Comparison of ENCODE assay signal across 11 cellular contexts in genomic region chr1:161099090-161099802, GRCh38. TPM values are rescaled to one million over a fixed set of nuclear protein-coding genes. Genes with fewer than 3 reads are reported as not detected.
DNase-seq lines count a peak whose midpoint lies in the region; ATAC-seq and TF ChIP-seq lines count a peak whose summit lies in the region.
"Had no signal": no experiment of that assay in that cellular context is flagged by ENCODE, and none has a peak within 500 bp of the region (broad histone marks: within the 10 kb centered on the region; RNA-seq: fewer than 3 reads in every experiment).

No MANE protein-coding gene starts in this region.

- H3K9me3 ChIP-seq in CD8-positive, alpha-beta memory T cell (ENCODE audit: low read length), result no peaks in the 10 kb centered on the region
- no peaks in the 10 kb centered on the region for H3K9me3 ChIP-seq in OCI-LY3 (ENCODE audit: insufficient read depth, low read length)
- H3K9me3 ChIP-seq in ovary, result no peaks in the 10 kb centered on the region
- no peaks in the 10 kb centered on the region for H3K9me3 ChIP-seq in aorta (ENCODE audit: control insufficient read depth, low read length)
- H3K9me3 ChIP-seq: mucosa of descending colon had no signal

- peaks cover 18% of the 10 kb centered on the region for H3K79me2 ChIP-seq in OCI-LY3 (ENCODE audit: low read length)

- CTCF ChIA-PET in CD8-positive, alpha-beta memory T cell (lab: Charles Lee), result interaction anchor here (0.6 to 7.8 kb wide), 17 partner anchors 13 to 180 kb away, joined by 3 to 128 read pairs (median 6); partner anchors contain the start of genes ARHGAP30, NIT1, PFDN2 and TOMM40L

- H3K4me1 Mint-ChIP-seq in CD8-positive, alpha-beta memory T cell, result peaks cover 20 to 29% (median 23%) of the 10 kb centered on the region in 3 donors
- peaks cover 16% of the 10 kb centered on the region for H3K4me1 Mint-ChIP-seq in endothelial cell (ENCODE audit: unreplicated experiment)

- H3K4me3 ChIP-seq in CD8-positive, alpha-beta memory T cell (ENCODE audit: low read length), result no peak overlapping the region
- H3K4me3 ChIP-seq in OCI-LY3 (ENCODE audit: low read length) (peak overlapping the region; percentile 81), ovary (peak overlapping the region; percentile 48), aorta (ENCODE audit: low read length in 2 of 2) (no peak overlapping the region)
- H3K4me3 ChIP-seq: SJSA1 had no signal

- no peak overlapping the region for H2AFZ ChIP-seq in OCI-LY3 (ENCODE audit: low read depth, low read length)

- peak overlapping the region; percentile 71; the same call in 1 of the 2 replicates for H3K9ac ChIP-seq in OCI-LY3 (ENCODE audit: low read length)

- H3K27ac ChIP-seq in CD8-positive, alpha-beta memory T cell (ENCODE audit: low read depth, low read length), result no peak overlapping the region
- H3K27ac ChIP-seq in OCI-LY3 (ENCODE audit: low read length), result no peak overlapping the region
- H3K27ac ChIP-seq in ovary, result no peak overlapping the region
- no peak overlapping the region for H3K27ac ChIP-seq in aorta (ENCODE audit: low read depth in 1 of 2, low read length in 2 of 2)
- H3K27ac ChIP-seq: SJSA1 had no signal

- H3K36me3 ChIP-seq in CD8-positive, alpha-beta memory T cell (ENCODE audit: insufficient read depth, low read length), result peaks cover 7% of the 10 kb centered on the region
- peaks cover 24% of the 10 kb centered on the region for H3K36me3 ChIP-seq in OCI-LY3 (replicated peaks; ENCODE audit: low read depth, low read length)
- no peaks in the 10 kb centered on the region for H3K36me3 ChIP-seq in ovary
- H3K36me3 ChIP-seq in aorta (ENCODE audit: control insufficient read depth in 1 of 2, insufficient read depth in 2 of 2, low read length in 1 of 2), result peaks cover 0 to 6% of the 10 kb centered on the region in 2 donors

- no peak for TF ChIP-seq POLR2A in ovary (IDR thresholded peaks at IDR 0.05)

- no peak for ATAC-seq in HG03280 (IDR thresholded peaks at IDR 0.05; ENCODE audit: unreplicated experiment)
- no peak for ATAC-seq in aorta (ENCODE audit: low FRiP score)
- no peak for ATAC-seq in HG03457 (IDR thresholded peaks at IDR 0.05; ENCODE audit: unreplicated experiment)

- H3K36me3 Mint-ChIP-seq in CD8-positive, alpha-beta memory T cell, result peaks cover 0 to 39% (median 7%) of the 10 kb centered on the region in 3 donors
- peaks cover 20% of the 10 kb centered on the region for H3K36me3 Mint-ChIP-seq in endothelial cell (ENCODE audit: low read depth, unreplicated experiment)

- POLR2A ChIA-PET in CD8-positive, alpha-beta memory T cell (lab: Charles Lee), result interaction anchor here (0.5 to 4.2 kb wide), 3 partner anchors 30 to 64 kb away, joined by 4 to 34 read pairs (median 31); partner anchors contain the start of genes ARHGAP30 and USF1

- peaks cover 0 to 4% (median 3%) of the 10 kb centered on the region in 5 donors for H3K9me3 Mint-ChIP-seq in CD8-positive, alpha-beta memory T cell
- H3K9me3 Mint-ChIP-seq in endothelial cell (ENCODE audit: unreplicated experiment), result no peaks in the 10 kb centered on the region

- no peaks in the 10 kb centered on the region for H4K20me1 ChIP-seq in OCI-LY3 (ENCODE audit: insufficient read depth, low read length)

- peaks cover 0 to 19% of the 10 kb centered on the region in 2 donors for H3K27me3 Mint-ChIP-seq in CD8-positive, alpha-beta memory T cell
- H3K27me3 Mint-ChIP-seq in endothelial cell (ENCODE audit: unreplicated experiment), result peaks cover 3% of the 10 kb centered on the region

- intact Hi-C loops in ovary (cut with DNase I), result loop anchor here (5.0 to 10.0 kb wide), 5 partner anchors 54 to 422 kb away; partner anchors contain the start of gene USF1 (in 2 of the 4)
- intact Hi-C loops in aorta (cut with DNase I), result loop anchor here in 1 of 2 donors (5.0 kb wide), 1 partner anchor 102 kb away; no protein-coding TSS in a partner anchor

- no peak for TF ChIP-seq CTCF in OCI-LY3 (IDR thresholded peaks at IDR 0.05; ENCODE audit: low read depth, low read length)
- TF ChIP-seq CTCF in endothelial cell (IDR thresholded peaks at IDR 0.05; ENCODE audit: unreplicated experiment), result no peak
- no peak for TF ChIP-seq CTCF in ovary (IDR thresholded peaks at IDR 0.05)

- TF ChIP-seq EP300 in ovary (IDR thresholded peaks at IDR 0.05), result no peak

- WGBS in ovary, 3 donors, result 75 to 80% (median 78%) methylated on average over 9 of the region's 9 CpGs
- 70 to 75% methylated on average over 9 of the region's 9 CpGs for WGBS in aorta, 2 donors

- H3K27ac Mint-ChIP-seq in CD8-positive, alpha-beta memory T cell, result peak overlapping the region; percentile 34 to 97 (median 77)
- H3K27ac Mint-ChIP-seq in endothelial cell (ENCODE audit: unreplicated experiment), result peak overlapping the region; percentile 85

- H3K4me3 Mint-ChIP-seq in CD8-positive, alpha-beta memory T cell, result peak overlapping the region; percentile 68 to 90 (median 77)
- H3K4me3 Mint-ChIP-seq in endothelial cell (ENCODE audit: unreplicated experiment), result peak overlapping the region; percentile 93

- DNase-seq in CD8-positive, alpha-beta memory T cell, result no peak
- DNase-seq in endothelial cell (ENCODE audit: low spot score) (no peak), ovary (no peak), aorta (no peak)
- DNase-seq in stimulated activated CD4-positive, alpha-beta T cell treated with anti-CD3 and anti-CD28 coated beads, Interleukin-1b, Interleukin-23, amount 100 ng/mL, for 48 hours, result no peak
- DNase-seq: stimulated activated naive CD4-positive, alpha-beta T cell had no signal

- no peaks in the 10 kb centered on the region for H3K27me3 ChIP-seq in CD8-positive, alpha-beta memory T cell (ENCODE audit: insufficient read depth, low read length, poor library complexity, severe bottlenecking)
- H3K27me3 ChIP-seq in OCI-LY3 (ENCODE audit: low read depth, low read length) (no peaks in the 10 kb centered on the region), ovary (no peaks in the 10 kb centered on the region), aorta (ENCODE audit: control insufficient read depth in 1 of 2, insufficient read depth in 2 of 2, low read length in 1 of 2) (no peaks in the 10 kb centered on the region)
- H3K27me3 ChIP-seq: SJSA1 had no signal

- peaks cover 8% of the 10 kb centered on the region for H3K4me1 ChIP-seq in CD8-positive, alpha-beta memory T cell (ENCODE audit: insufficient read depth, low read length)
- H3K4me1 ChIP-seq in OCI-LY3 (ENCODE audit: low read length), result peaks cover 40% of the 10 kb centered on the region
- peaks cover 8% of the 10 kb centered on the region for H3K4me1 ChIP-seq in ovary (ENCODE audit: insufficient read depth)
- H3K4me1 ChIP-seq in aorta (ENCODE audit: control insufficient read depth in 1 of 2, insufficient read depth in 2 of 2, low read length in 2 of 2), result peaks cover 0 to 2% of the 10 kb centered on the region in 2 donors
- H3K4me1 ChIP-seq: SJSA1 had no signal

- H3K4me2 ChIP-seq in OCI-LY3 (ENCODE audit: low read length), result peak overlapping the region; percentile 77

RNA-seq across cellular contexts. Expression of gene KLHDC9, which starts 1.1 kb away (rescaled TPM):
- under 1 TPM; 0.42 to 0.49 TPM for total RNA-seq in CD8-positive, alpha-beta memory T cell
- polyA plus RNA-seq in CD8-positive, alpha-beta memory T cell, result not detected
- total RNA-seq in endothelial cell (ENCODE audit: unreplicated experiment) (7.3 TPM), ovary (10 to 100 TPM in 2 of 7 donors, 1 to 10 TPM in 5; 5.5 to 23.3 (median 7.5) TPM), aorta (1 to 10 TPM in 1 of 2 donors, under 1 TPM in 1; 0.78 to 2.5 TPM)
- polyA plus RNA-seq in ovary (1 to 10 TPM; 7.1 to 7.3 TPM), aorta (10 to 100 TPM in 1 of 2 donors, 1 to 10 TPM in 1; 7.9 to 14.8 TPM)
- total RNA-seq: SJSA1 had no signal

RNA-seq across cellular contexts. Expression of gene NECTIN4, which starts 9.9 kb away (rescaled TPM):
- under 1 TPM; 0.09 TPM for total RNA-seq in CD8-positive, alpha-beta memory T cell
- not detected for polyA plus RNA-seq in CD8-positive, alpha-beta memory T cell
- total RNA-seq in endothelial cell (ENCODE audit: unreplicated experiment), result 0.13 TPM
- 1 to 10 TPM in 1 of 7 donors, under 1 TPM in 4, not detected in 2; 0.15 to 4.4 (median 0.26) TPM for total RNA-seq in ovary
- under 1 TPM in 1 of 2 donors, not detected in 1; 0.07 TPM for polyA plus RNA-seq in ovary
- total RNA-seq in aorta, result under 1 TPM; 0.24 to 0.26 TPM
- not detected for polyA plus RNA-seq in aorta

RNA-seq across cellular contexts. Expression of gene PFDN2, which starts 18.6 kb away (rescaled TPM):
- 100 to 1,000 TPM; 133 to 142 TPM for total RNA-seq in CD8-positive, alpha-beta memory T cell
- polyA plus RNA-seq in CD8-positive, alpha-beta memory T cell, result 96.4 TPM
- total RNA-seq in endothelial cell (ENCODE audit: unreplicated experiment) (73.8 TPM), ovary (10 to 100 TPM; 18.1 to 54.0 (median 46.9) TPM), aorta (10 to 100 TPM; 36.4 to 42.3 TPM)
- polyA plus RNA-seq in ovary (10 to 100 TPM; 66.6 to 94.4 TPM), aorta (100 to 1,000 TPM in 1 of 2 donors, 10 to 100 TPM in 1; 74.6 to 116 TPM)

RNA-seq across cellular contexts. Expression of gene NIT1, which starts 18.7 kb away (rescaled TPM):
- total RNA-seq in CD8-positive, alpha-beta memory T cell, result 10 to 100 TPM; 33.9 to 36.3 TPM
- 16.7 TPM for polyA plus RNA-seq in CD8-positive, alpha-beta memory T cell
- total RNA-seq in endothelial cell (ENCODE audit: unreplicated experiment) (20.5 TPM), ovary (10 to 100 TPM; 25.4 to 37.1 (median 33.7) TPM), aorta (10 to 100 TPM; 31.1 to 41.6 TPM)
- polyA plus RNA-seq in ovary (10 to 100 TPM; 36.7 to 37.5 TPM), aorta (10 to 100 TPM; 47.6 to 50.5 TPM)

RNA-seq across cellular contexts. Expression of gene ARHGAP30, which starts 29.6 kb away (rescaled TPM):
- 100 to 1,000 TPM; 147 to 149 TPM for total RNA-seq in CD8-positive, alpha-beta memory T cell
- 213 TPM for polyA plus RNA-seq in CD8-positive, alpha-beta memory T cell
- total RNA-seq in endothelial cell (ENCODE audit: unreplicated experiment), result 0.23 TPM
- total RNA-seq in ovary, result 1 to 10 TPM; 1.7 to 6.3 (median 2.8) TPM
- polyA plus RNA-seq in ovary, result 1 to 10 TPM; 1.6 to 9.3 TPM
- 10 to 100 TPM; 14.7 to 20.5 TPM for total RNA-seq in aorta
- 10 to 100 TPM in 1 of 2 donors, 1 to 10 TPM in 1; 1.3 to 12.1 TPM for polyA plus RNA-seq in aorta
- total RNA-seq: SJSA1 had no signal

Comparison
In these comparisons a context has a peak if more than half of its experiments do, and no peak if none do; other contexts are left out.
1. H3K4me3 ChIP-seq: peak in OCI-LY3 (single experiment) and ovary (single experiment); none in CD8-positive, alpha-beta memory T cell (single experiment) and aorta (0 of 2).